ENCODE assay signal across 3 cellular contexts in the genomic region with DNA sequence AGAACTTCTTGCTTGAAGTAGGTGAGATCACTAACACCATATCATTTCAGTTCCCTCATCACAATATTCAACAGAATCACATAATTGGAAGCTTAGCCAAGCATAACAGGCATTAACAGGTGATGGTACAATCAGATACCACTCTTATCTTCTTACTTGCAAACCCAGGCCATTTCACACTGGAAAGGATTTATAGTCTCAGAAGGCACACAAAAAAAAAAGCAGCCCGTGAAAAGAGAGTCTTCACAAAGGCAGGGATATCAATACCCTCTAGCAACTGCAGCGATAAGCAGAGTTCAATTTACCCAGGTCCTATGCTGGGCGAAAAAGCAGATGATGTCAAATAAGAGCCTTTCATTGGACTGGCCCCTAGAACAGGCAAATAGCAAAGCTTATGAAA.
"Had no signal": no experiment of that assay in that cellular context is flagged by ENCODE, and none has a peak within 500 bp of the region (broad histone marks: within the 10 kb centered on the region; RNA-seq: fewer than 3 reads in every experiment).

No MANE protein-coding gene starts in this region.

- DNase-seq: GDM1, GF-D8 had no signal

- H3K4me3 ChIP-seq: GM12878 had no signal

- ATAC-seq: GM12878 had no signal
